In genomic region chr10:97355571-97355975, GRCh38 we compare ENCODE assay signal across 10 cellular contexts. TPM values are rescaled to one million over a fixed set of nuclear protein-coding genes. Genes with fewer than 3 reads are reported as not detected.
A peak's percentile ranks its signal among the peaks of the same experiment; 100 is the strongest.
DNase-seq lines count a peak whose midpoint lies in the region; ATAC-seq and TF ChIP-seq lines count a peak whose summit lies in the region.
"Had no signal": no experiment of that assay in that cellular context is flagged by ENCODE, and none has a peak within 500 bp of the region (broad histone marks: within the 10 kb centered on the region; RNA-seq: fewer than 3 reads in every experiment).

No MANE protein-coding gene starts in this region.

- H3K27ac ChIP-seq in SK-N-SH (ENCODE audit: low read depth in 2 of 2, low read length in 1 of 2) = no peak overlapping the region
- no peak overlapping the region for H3K27ac ChIP-seq in gastroesophageal sphincter

- H3K4me3 ChIP-seq in SK-N-SH (ENCODE audit: low read depth in 2 of 2, low read length in 1 of 2) (no peak overlapping the region), gastroesophageal sphincter (no peak overlapping the region)
- H3K4me3 ChIP-seq: HAP-1, vagina had no signal

- CTCF ChIA-PET in SK-N-SH (lab: Yijun Ruan, JAX) = interaction anchor here (1.2 to 3.4 kb wide), 2 partner anchors 15 to 77 kb away, joined by 4 to 21 read pairs; no protein-coding TSS in a partner anchor

- TF ChIP-seq EP300 in SK-N-SH (IDR thresholded peaks at IDR 0.05; ENCODE audit: borderline replicate concordance in 1 of 2, low read depth in 1 of 2, low read length in 1 of 2) (no peak), gastroesophageal sphincter (IDR thresholded peaks at IDR 0.05) (no peak)

- no peak overlapping the region for H3K9ac ChIP-seq in SK-N-SH

- ATAC-seq in gastroesophageal sphincter = peak; percentile 74
- no peak for ATAC-seq in HG03280 (IDR thresholded peaks at IDR 0.05; ENCODE audit: unreplicated experiment)

- no peaks in the 10 kb centered on the region for H3K9me3 ChIP-seq in SK-N-SH
- H3K9me3 ChIP-seq in gastroesophageal sphincter = no peaks in the 10 kb centered on the region
- H3K9me3 ChIP-seq: HAP-1, vagina had no signal

- H2AFZ ChIP-seq in SK-N-SH (ENCODE audit: low read depth) = no peak overlapping the region

- TF ChIP-seq POLR2A in gastroesophageal sphincter (IDR thresholded peaks at IDR 0.05) = no peak

- TF ChIP-seq CTCF in GM10266 (IDR thresholded peaks at IDR 0.05; ENCODE audit: control insufficient read depth, insufficient read depth, low read depth, missing control alignments) = peak; percentile 5
- TF ChIP-seq CTCF in SK-N-SH (IDR thresholded peaks at IDR 0.05) = peak; percentile 43
- TF ChIP-seq CTCF in gastroesophageal sphincter (IDR thresholded peaks at IDR 0.05) = peak in 3 of 4 experiments; percentile 57 to 61 (median 60)

- POLR2A ChIA-PET in SK-N-SH (lab: Yijun Ruan, JAX) = no interaction called here

- no peaks in the 10 kb centered on the region for H4K20me1 ChIP-seq in SK-N-SH (ENCODE audit: insufficient read depth)

- H3K27me3 ChIP-seq in SK-N-SH (ENCODE audit: insufficient read depth) = no peaks in the 10 kb centered on the region
- no peaks in the 10 kb centered on the region for H3K27me3 ChIP-seq in gastroesophageal sphincter
- H3K27me3 ChIP-seq: vagina had no signal

- no peaks in the 10 kb centered on the region for H3K79me2 ChIP-seq in SK-N-SH (ENCODE audit: insufficient read depth)

- H3K9me2 ChIP-seq in SK-N-SH = no peaks in the 10 kb centered on the region

- WGBS in SK-N-SH (ENCODE audit: low lambda C conversion rate) = 99% methylated on average over 5 of the region's 5 CpGs
- WGBS in gastroesophageal sphincter (ENCODE audit: low coverage in 1 of 2), 2 donors = 48 to 50% methylated on average over 1 to 4 of the region's 5 CpGs

- H3F3A ChIP-seq in SK-N-SH (replicated peaks; ENCODE audit: insufficient read depth) = peaks cover 4% of the 10 kb centered on the region

- DNase-seq in GM10266 (ENCODE audit: extremely low spot score) (no peak), SK-N-SH (no peak), retina (peak; percentile 30), mesenteric fat pad (ENCODE audit: low spot score) (no peak), DMS153 treated with DMSO at 0.1 percent for 48 hours (lab: John Stamatoyannopoulos, UW; ENCODE audit: unreplicated experiment) (no peak)
- DNase-seq in effector CD4-positive, alpha-beta T cell = no peak

- TF ChIP-seq RAD21 in SK-N-SH (IDR thresholded peaks at IDR 0.05; ENCODE audit: low read length) = peak; percentile 59

- H3K4me2 ChIP-seq in SK-N-SH = no peak overlapping the region

- peaks cover 0 to 6% of the 10 kb centered on the region in 2 experiments; a peak in 1 of 4 replicates for H3K4me1 ChIP-seq in SK-N-SH (ENCODE audit: control insufficient read depth in 1 of 2, insufficient read depth in 2 of 2, low read depth in 1 of 2, low read length in 1 of 2)
- peaks cover 0 to 13% (median 0%) of the 10 kb centered on the region in 3 donors for H3K4me1 ChIP-seq in gastroesophageal sphincter
- H3K4me1 ChIP-seq: HAP-1, vagina had no signal

- peaks cover 17 to 47% of the 10 kb centered on the region in 2 experiments for H3K36me3 ChIP-seq in SK-N-SH (replicated peaks in 1 of 2; ENCODE audit: control insufficient read depth in 1 of 2, insufficient read depth in 2 of 2, low read length in 1 of 2)
- H3K36me3 ChIP-seq in gastroesophageal sphincter = peaks cover 0 to 61% of the 10 kb centered on the region in 2 donors
- H3K36me3 ChIP-seq: vagina had no signal

TF ChIP-seq in SK-N-SH, 30 proteins besides CTCF, POLR2A, EP300 and RAD21:
- no peak for TF ChIP-seq TEAD4 (IDR thresholded peaks at IDR 0.05; ENCODE audit: borderline replicate concordance, insufficient read depth)
- TF ChIP-seq SMC3 (IDR thresholded peaks at IDR 0.05; ENCODE audit: low read depth, low read length) = peak; percentile 17; the same call in 1 of the 2 replicates

RNA-seq across cellular contexts. Expression of gene FRAT2, which starts 21.0 kb away (rescaled TPM):
- 2.3 and 2.4 TPM in 2 replicates for polyA plus RNA-seq in SK-N-SH (2012; rRNA removed)
- 2.5 and 2.9 TPM in 2 replicates for polyA plus RNA-seq in SK-N-SH (2012; cell fraction: cytosol; rRNA removed)
- polyA plus RNA-seq in SK-N-SH (2012; cell fraction: nucleus; rRNA removed) = 1.4 and 1.7 TPM in 2 replicates
- total RNA-seq in gastroesophageal sphincter (10 to 100 TPM; 10.8 to 20.9 (median 12.5) TPM), mesenteric fat pad (8.4 TPM)

RNA-seq across cellular contexts. Expression of gene FRAT1, which starts 36.5 kb away (rescaled TPM):
- 1.3 and 1.8 TPM in 2 replicates for polyA plus RNA-seq in SK-N-SH (2012; rRNA removed)
- 1.4 and 1.5 TPM in 2 replicates for polyA plus RNA-seq in SK-N-SH (2012; cell fraction: cytosol; rRNA removed)
- polyA plus RNA-seq in SK-N-SH (2012; cell fraction: nucleus; rRNA removed) = 0.89 and 1.2 TPM in 2 replicates
- total RNA-seq in gastroesophageal sphincter = 1 to 10 TPM; 5.1 to 8.0 (median 5.5) TPM
- 8.2 TPM for total RNA-seq in mesenteric fat pad

RNA-seq across cellular contexts. Expression of gene RRP12, which starts 45.6 kb away (rescaled TPM):
- polyA plus RNA-seq in SK-N-SH (2012; rRNA removed) = 40.9 and 46.4 TPM in 2 replicates
- 21.5 and 26.1 TPM in 2 replicates for polyA plus RNA-seq in SK-N-SH (2012; cell fraction: cytosol; rRNA removed)
- polyA plus RNA-seq in SK-N-SH (2012; cell fraction: nucleus; rRNA removed) = 123 and 132 TPM in 2 replicates
- 10 to 100 TPM in 3 of 4 donors, 1 to 10 TPM in 1; 6.7 to 25.3 (median 11.8) TPM for total RNA-seq in gastroesophageal sphincter
- 38.6 TPM for total RNA-seq in mesenteric fat pad

Comparison
In these comparisons a context has a peak if more than half of its experiments do, and no peak if none do; other contexts are left out.
1. CTCF ChIP-seq: peak in every context shown above with its lines; median percentile 60 in gastroesophageal sphincter; 43 in SK-N-SH; 5 in GM10266.